ENCODE assay signal across 11 cellular contexts in genomic region chr3:1439395-1439794, GRCh38.
DNase-seq lines count a peak whose midpoint lies in the region; ATAC-seq and TF ChIP-seq lines count a peak whose summit lies in the region.
"Had no signal": no experiment of that assay in that cellular context is flagged by ENCODE, and none has a peak within 500 bp of the region (broad histone marks: within the 10 kb centered on the region; RNA-seq: fewer than 3 reads in every experiment).

No MANE protein-coding gene starts in this region.

- H3K27me3 ChIP-seq in H9 (ENCODE audit: insufficient read depth, low read length), result no peaks in the 10 kb centered on the region
- H3K27me3 ChIP-seq: ovary had no signal

- peak; percentile 59 for ATAC-seq in mucosa of descending colon
- no peak for ATAC-seq in HG03571 (IDR thresholded peaks at IDR 0.05; ENCODE audit: unreplicated experiment)

- H2BK120ac ChIP-seq in H9 (ENCODE audit: low read depth, low read length, poor library complexity, severe bottlenecking), result no peak overlapping the region

- peak overlapping the region in 2 of 3 experiments; percentile 49 to 63; a peak in 3 of 7 replicates for H3K27ac Mint-ChIP-seq in H9
- H3K27ac Mint-ChIP-seq: immature natural killer cell had no signal

- no peak overlapping the region for H3K56ac ChIP-seq in H9 (ENCODE audit: insufficient read length, low read depth, low read length)

- no peak overlapping the region for H4K5ac ChIP-seq in H9 (ENCODE audit: insufficient read length, low read depth, low read length)

- no peak overlapping the region for H3K4me3 ChIP-seq in mucosa of descending colon
- H3K4me3 ChIP-seq: ovary had no signal

- H2BK12ac ChIP-seq in H9 (ENCODE audit: insufficient read length, low read depth, low read length), result no peak overlapping the region

- peaks cover 0 to 5% of the 10 kb centered on the region in 2 experiments; a peak in 3 of 5 replicates for H3K9me3 Mint-ChIP-seq in H9

- H2BK5ac ChIP-seq in H9 (ENCODE audit: insufficient read length, low read length), result no peak overlapping the region

- H4K20me1 ChIP-seq in H9 (ENCODE audit: control insufficient read depth, insufficient read depth, insufficient read length), result no peaks in the 10 kb centered on the region

- H2AK5ac ChIP-seq in H9 (ENCODE audit: insufficient read length, low read length), result no peak overlapping the region

- no peaks in the 10 kb centered on the region for H3K23me2 ChIP-seq in H9 (ENCODE audit: insufficient read length, low read depth, low read length, poor library complexity, severe bottlenecking)

- no peak overlapping the region for H3K4me3 Mint-ChIP-seq in H9
- H3K4me3 Mint-ChIP-seq: immature natural killer cell had no signal

- no peak overlapping the region for H4K91ac ChIP-seq in H9 (ENCODE audit: insufficient read length, low read depth, low read length)

- no CpG with 5 or more reads among the region's 2 CpGs for WGBS in H9 (ENCODE audit: extremely low coverage, insufficient read length, low lambda C conversion rate)

- no peak overlapping the region for H4K8ac ChIP-seq in H9 (replicated peaks; ENCODE audit: insufficient read length, low read depth, low read length)

- H2BK15ac ChIP-seq in H9 (ENCODE audit: low read depth, low read length), result no peak overlapping the region

- H3T11ph ChIP-seq in H9 (ENCODE audit: low read length), result no peak overlapping the region

- no peak overlapping the region for H2BK20ac ChIP-seq in H9 (ENCODE audit: low read depth, low read length, poor library complexity, severe bottlenecking)

- no peak overlapping the region for H3K27ac ChIP-seq in H9 (ENCODE audit: insufficient read length, low read depth, low read length)
- H3K27ac ChIP-seq: ovary had no signal

- DNase-seq in NCI-H82 (lab: John Stamatoyannopoulos, UW), result peak; percentile 50
- DNase-seq in NCI-H82 treated with DMSO at 0.1 percent for 48 hours (lab: John Stamatoyannopoulos, UW; ENCODE audit: unreplicated experiment), result no peak
- DNase-seq in H9, result peak; percentile 74
- peak; percentile 33 for DNase-seq in SK-N-DZ (ENCODE audit: low spot score)
- DNase-seq in mucosa of descending colon, result peak in 2 of 3 donors; percentile 50 to 68
- no peak for DNase-seq in DMS114 treated with DMSO at 0.1 percent for 48 hours (lab: John Stamatoyannopoulos, UW; ENCODE audit: unreplicated experiment)
- no peak for DNase-seq in NCI-H1930 (lab: John Stamatoyannopoulos, UW)
- DNase-seq: immature natural killer cell, NCI-H446 treated with DMSO at 0.1 percent for 48 hours, ovary had no signal

- H3K4ac ChIP-seq in H9 (ENCODE audit: low read depth, low read length), result no peak overlapping the region

- no peak overlapping the region for H3K4me2 ChIP-seq in H9 (ENCODE audit: insufficient read depth, insufficient read length, low read length)

- no peak overlapping the region for H3K23ac ChIP-seq in H9 (ENCODE audit: insufficient read length, low read depth, low read length)

- H3K9me3 ChIP-seq in H9 (ENCODE audit: control insufficient read depth, low read depth, low read length) (no peaks in the 10 kb centered on the region), mucosa of descending colon (no peaks in the 10 kb centered on the region)
- H3K9me3 ChIP-seq: ovary had no signal

- H3K18ac ChIP-seq in H9 (ENCODE audit: insufficient read length, low read depth, low read length), result no peak overlapping the region

- no peaks in the 10 kb centered on the region for H3K36me3 ChIP-seq in mucosa of descending colon (ENCODE audit: low read depth)
- H3K36me3 ChIP-seq: ovary had no signal

- H3K79me2 ChIP-seq in H9 (ENCODE audit: insufficient read depth, low read length), result peaks cover 2% of the 10 kb centered on the region; the same call in 1 of the 2 replicates

- H3K27me3 Mint-ChIP-seq in H9 (ENCODE audit: low read depth), result no peaks in the 10 kb centered on the region; the same call in 1 of the 2 replicates

- H3K4me1 Mint-ChIP-seq in H9, result peaks cover 0 to 3% of the 10 kb centered on the region in 2 experiments; a peak in 1 of 4 replicates
- H3K4me1 Mint-ChIP-seq: immature natural killer cell had no signal

- H2AFZ ChIP-seq in H9 (ENCODE audit: low read length), result no peak overlapping the region

- H3K9ac ChIP-seq in H9 (ENCODE audit: extremely low read depth, insufficient read length, low read length), result no peak overlapping the region

- H3K79me1 ChIP-seq in H9 (ENCODE audit: insufficient read depth, low read depth, low read length, poor library complexity, severe bottlenecking), result no peaks in the 10 kb centered on the region

- intact Hi-C loops in mucosa of descending colon (cut with DNase I, micrococcal nuclease), result no loop called here

- H3K4me1 ChIP-seq in H9 (ENCODE audit: insufficient read depth, low read length) (no peaks in the 10 kb centered on the region; the same call in 1 of the 2 replicates), mucosa of descending colon (ENCODE audit: low read depth) (no peaks in the 10 kb centered on the region)

- peak; percentile 65 for TF ChIP-seq CTCF in H9 (conservative IDR thresholded peaks at IDR 0.05)
- no peak for TF ChIP-seq CTCF in mucosa of descending colon (IDR thresholded peaks at IDR 0.05)

- H3K14ac ChIP-seq in H9 (ENCODE audit: insufficient read depth, low read length), result no peak overlapping the region

- peaks cover 2 to 5% (median 2%) of the 10 kb centered on the region in 3 experiments; a peak in 4 of 7 replicates for H3K36me3 Mint-ChIP-seq in H9 (ENCODE audit: insufficient read depth in 1 of 3, low read depth in 3 of 3)
- H3K36me3 Mint-ChIP-seq: immature natural killer cell had no signal

Comparison
In these comparisons a context has a peak if more than half of its experiments do, and no peak if none do; other contexts are left out.
1. DNase-seq: peak in NCI-H82 (single experiment), H9 (single experiment), SK-N-DZ (single experiment) and mucosa of descending colon (2 of 3); none in NCI-H82 treated with DMSO at 0.1 percent for 48 hours (single experiment), DMS114 treated with DMSO at 0.1 percent for 48 hours (single experiment) and NCI-H1930 (0 of 2).